Comparison of ENCODE assay signal across 23 cellular contexts in the genomic region with DNA sequence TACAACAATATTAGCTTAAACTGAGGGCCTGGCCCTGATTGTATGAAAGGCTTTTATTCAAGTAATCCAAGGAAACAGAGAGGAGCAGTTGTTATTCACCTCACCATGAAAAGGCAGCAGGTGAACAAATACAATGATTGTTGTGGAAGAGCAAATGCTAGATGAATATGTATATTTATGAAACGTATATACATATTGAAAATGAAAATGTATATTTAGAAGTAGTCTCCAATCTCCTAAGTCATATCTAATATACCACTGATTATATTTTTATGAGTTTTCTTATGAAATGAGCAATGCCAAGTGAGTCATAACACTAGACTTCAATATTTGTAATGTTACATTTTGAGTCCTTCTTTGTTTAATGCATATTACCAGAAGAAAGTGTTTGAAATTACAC.
DNase-seq lines count a peak whose midpoint lies in the region; ATAC-seq and TF ChIP-seq lines count a peak whose summit lies in the region.
"Had no signal": no experiment of that assay in that cellular context is flagged by ENCODE, and none has a peak within 500 bp of the region (broad histone marks: within the 10 kb centered on the region; RNA-seq: fewer than 3 reads in every experiment).

No MANE protein-coding gene starts in this region.

- 48 to 50% methylated on average over 1 of the region's 1 CpG for WGBS in transverse colon (ENCODE audit: low coverage in 1 of 2), 2 donors

- no peaks in the 10 kb centered on the region for H3K27me3 Mint-ChIP-seq in nephron (ENCODE audit: low read depth)
- H3K27me3 Mint-ChIP-seq: dendritic cell treated with granulocyte-macrophage colony-stimulating factor and Interleukin-4, amounts not matched to agents 40 ng/mL and 50 ng/mL, for 4 days; progenitor cell of endocrine pancreas had no signal

- H3K4me3 Mint-ChIP-seq in nephron = peak overlapping the region in 1 of 3 experiments; percentile 15
- H3K4me3 Mint-ChIP-seq: activated naive CD8-positive, alpha-beta T cell treated with anti-CD3 and anti-CD28 coated beads, Interleukin-2, amount 50 U/mL, for 24 hours; B cell; dendritic cell treated with granulocyte-macrophage colony-stimulating factor and Interleukin-4, amounts not matched to agents 40 ng/mL and 50 ng/mL, for 4 days; mesothelial cell of epicardium; neural crest cell; T-helper 17 cell had no signal

- no peaks in the 10 kb centered on the region for H3K4me1 ChIP-seq in transverse colon

- ATAC-seq in GM18502 (IDR thresholded peaks at IDR 0.05; ENCODE audit: poor library complexity, unreplicated experiment) = no peak
- ATAC-seq in HG02970 (IDR thresholded peaks at IDR 0.05; ENCODE audit: low FRiP score, unreplicated experiment) = no peak
- ATAC-seq: activated naive CD8-positive, alpha-beta T cell treated with anti-CD3 and anti-CD28 coated beads, Interleukin-2, amount 50 U/mL, for 24 hours; left cardiac atrium; T-helper 17 cell had no signal

- H3K36me3 ChIP-seq in transverse colon = no peaks in the 10 kb centered on the region

- H3K27me3 ChIP-seq in transverse colon = no peaks in the 10 kb centered on the region

- no peak for TF ChIP-seq POLR2A in transverse colon (IDR thresholded peaks at IDR 0.05)

- H3K36me3 Mint-ChIP-seq in nephron (ENCODE audit: low read depth) = no peaks in the 10 kb centered on the region
- H3K36me3 Mint-ChIP-seq: mesothelial cell of epicardium had no signal

- H3K9me3 Mint-ChIP-seq in nephron = no peaks in the 10 kb centered on the region
- H3K9me3 Mint-ChIP-seq: activated naive CD8-positive, alpha-beta T cell treated with anti-CD3 and anti-CD28 coated beads, Interleukin-2, amount 50 U/mL, for 24 hours; activated T-helper 2 cell treated with anti-CD3 and anti-CD28 coated beads, Interferon-gamma antibody, Interleukin-2, Interleukin-4, amounts not matched to agents 10 μg/mL and 5 μg/mL and 100 μg/mL, durations not matched to agents 14 hours and 24 hours and 36 hours; dendritic cell treated with granulocyte-macrophage colony-stimulating factor and Interleukin-4, amounts not matched to agents 40 ng/mL and 50 ng/mL, for 4 days had no signal

- H3K27ac ChIP-seq in transverse colon = no peak overlapping the region
- H3K27ac ChIP-seq: epithelial cell of prostate, skin epidermis had no signal

- H3K27ac Mint-ChIP-seq in nephron = peak overlapping the region in 2 of 3 experiments; percentile 5 to 74
- H3K27ac Mint-ChIP-seq: activated naive CD8-positive, alpha-beta T cell treated with anti-CD3 and anti-CD28 coated beads, Interleukin-2, amount 50 U/mL, for 24 hours; activated T-helper 2 cell treated with anti-CD3 and anti-CD28 coated beads, Interferon-gamma antibody, Interleukin-2, Interleukin-4, amounts not matched to agents 10 μg/mL and 5 μg/mL and 100 μg/mL, durations not matched to agents 14 hours and 24 hours and 36 hours; B cell; dendritic cell treated with granulocyte-macrophage colony-stimulating factor and Interleukin-4, amounts not matched to agents 40 ng/mL and 50 ng/mL, for 4 days; mesothelial cell of epicardium; progenitor cell of endocrine pancreas; T-helper 17 cell had no signal

- peaks cover 6% of the 10 kb centered on the region for H3K4me1 Mint-ChIP-seq in nephron
- H3K4me1 Mint-ChIP-seq: activated naive CD8-positive, alpha-beta T cell treated with anti-CD3 and anti-CD28 coated beads, Interleukin-2, amount 50 U/mL, for 24 hours; B cell had no signal

- H3K9me3 ChIP-seq in transverse colon = no peaks in the 10 kb centered on the region

- TF ChIP-seq CTCF in nephron (IDR thresholded peaks at IDR 0.05; ENCODE audit: unreplicated experiment in 3 of 3) (no peak), transverse colon (IDR thresholded peaks at IDR 0.05) (no peak)

- no peak for TF ChIP-seq EP300 in transverse colon (IDR thresholded peaks at IDR 0.05; ENCODE audit: low read depth)

- no peak overlapping the region for H3K4me3 ChIP-seq in transverse colon
- H3K4me3 ChIP-seq: skin epidermis had no signal

- in situ Hi-C loops in transverse colon (cut with MboI; ENCODE audit: low pct_ligation_motif_present in 1 of 4, low pct_unique_long_range_greater_than_20kb in 1 of 4, low sequenced_read_pairs in 3 of 4) = no loop called here

- DNase-seq in HCEC 1CT (peak; percentile 49), NCI-H1417 (lab: John Stamatoyannopoulos, UW) (peak in 2 of 3 experiments; percentile 39 to 91), NCI-H748 (lab: John Stamatoyannopoulos, UW; ENCODE audit: unreplicated experiment) (peak; percentile 87), transverse colon (no peak)
- DNase-seq: activated naive CD8-positive, alpha-beta T cell treated with anti-CD3 and anti-CD28 coated beads, Interleukin-2, amount 50 U/mL, for 24 hours; foreskin melanocyte; GDM1; left cardiac atrium; NCI-H2171 treated with DMSO at 0.1 percent for 48 hours; Right ventricle myocardium superior; stimulated activated CD4-positive, alpha-beta T cell treated with anti-CD3 and anti-CD28 coated beads, Interleukin-4, amount 100 ng/mL, for 1 hour; T-helper 17 cell had no signal

- intact Hi-C loops in transverse colon (cut with DNase I; ENCODE audit: low total_unique reads) = no loop called here
